In genomic region chr10:73956476-73957338, GRCh38 we compare ENCODE assay signal across 7 cellular contexts. TPM values are rescaled to one million over a fixed set of nuclear protein-coding genes. Genes with fewer than 3 reads are reported as not detected.
DNase-seq lines count a peak whose midpoint lies in the region; ATAC-seq and TF ChIP-seq lines count a peak whose summit lies in the region.

No MANE protein-coding gene starts in this region.

- no peaks in the 10 kb centered on the region for H4K20me1 ChIP-seq in PC-3 (ENCODE audit: low read length)

- in situ Hi-C loops in astrocyte of the spinal cord (cut with HindIII; ENCODE audit: low sequenced_read_pairs): no loop called here

- TF ChIP-seq CTCF in PC-3 (conservative IDR thresholded peaks at IDR 0.05; ENCODE audit: low read depth, low read length): no peak
- no peak for TF ChIP-seq CTCF in astrocyte of the spinal cord (IDR thresholded peaks at IDR 0.05; ENCODE audit: low read depth, low read length)
- TF ChIP-seq CTCF in lower lobe of right lung (IDR thresholded peaks at IDR 0.05): no peak

- H3K4me1 ChIP-seq in PC-3 (ENCODE audit: insufficient read depth, low read length) (peaks cover 11% of the 10 kb centered on the region), lower lobe of right lung (peaks cover 42% of the 10 kb centered on the region), aorta (ENCODE audit: control insufficient read depth in 1 of 2, insufficient read depth in 2 of 2, low read length in 2 of 2) (no peaks in the 10 kb centered on the region)

- H3K79me2 ChIP-seq in PC-3 (ENCODE audit: low read length): no peaks in the 10 kb centered on the region

- H3K9me3 ChIP-seq in PC-3 (ENCODE audit: low read length) (no peaks in the 10 kb centered on the region), lower lobe of right lung (no peaks in the 10 kb centered on the region), aorta (ENCODE audit: control insufficient read depth, low read length) (no peaks in the 10 kb centered on the region)

- intact Hi-C loops in PC-3 (cut with micrococcal nuclease) (loop anchor here (1.0 to 5.0 kb wide), 6 partner anchors 15 to 146 kb away; no protein-coding TSS in a partner anchor), lower lobe of right lung (cut with DNase I) (no loop called here), aorta (cut with DNase I) (no loop called here)

- H3K27ac ChIP-seq in PC-3 (ENCODE audit: low read length): no peak overlapping the region
- peak overlapping the region; percentile 80 for H3K27ac ChIP-seq in lower lobe of right lung
- H3K27ac ChIP-seq in aorta (ENCODE audit: low read depth in 1 of 2, low read length in 2 of 2): peak overlapping the region; percentile 19 to 55

- peak overlapping the region; percentile 2; the same call in 1 of the 2 replicates for H3K4me2 ChIP-seq in PC-3 (ENCODE audit: low read length)

- no peak overlapping the region for H3K9ac ChIP-seq in PC-3 (ENCODE audit: low read length)

- H2AFZ ChIP-seq in PC-3 (ENCODE audit: low read length): peak overlapping the region; percentile 27

- H3K36me3 ChIP-seq in PC-3 (ENCODE audit: low read depth, low read length): no peaks in the 10 kb centered on the region
- H3K36me3 ChIP-seq in lower lobe of right lung: no peaks in the 10 kb centered on the region
- H3K36me3 ChIP-seq in aorta (ENCODE audit: control insufficient read depth in 1 of 2, insufficient read depth in 2 of 2, low read length in 1 of 2): no peaks in the 10 kb centered on the region

- DNase-seq in PC-3: peak; percentile 67
- peak; percentile 29 for DNase-seq in astrocyte of the spinal cord (ENCODE audit: low read depth, low spot score)
- DNase-seq in lower lobe of right lung: no peak
- no peak for DNase-seq in aorta
- DNase-seq in DMS53 (lab: John Stamatoyannopoulos, UW): no peak

- no peaks in the 10 kb centered on the region for H3F3A ChIP-seq in PC-3 (ENCODE audit: low read length, unreplicated experiment)

- 19 to 25% methylated on average over 9 of the region's 9 CpGs for WGBS in aorta, 2 donors

- no peak overlapping the region for H3K4me3 ChIP-seq in PC-3 (ENCODE audit: low read length)
- no peak overlapping the region for H3K4me3 ChIP-seq in astrocyte of the spinal cord (ENCODE audit: low read depth, low read length)
- no peak overlapping the region for H3K4me3 ChIP-seq in lower lobe of right lung
- no peak overlapping the region for H3K4me3 ChIP-seq in aorta (ENCODE audit: low read length in 2 of 2)

- CTCF ChIA-PET in PC-3 (lab: Charles Lee): interaction anchor here (0.6 to 3.0 kb wide), 12 partner anchors 10 to 182 kb away, joined by 3 to 16 read pairs (median 8); no protein-coding TSS in a partner anchor

- POLR2A ChIA-PET in PC-3 (lab: Charles Lee; ENCODE audit: unreplicated experiment): interaction anchor here (0.5 to 0.6 kb wide), 3 partner anchors 12 to 180 kb away, joined by 3 to 5 read pairs (median 4); no protein-coding TSS in a partner anchor

- BruUV-seq in PC-3 (replicated peaks; lab: Mats Ljungman, UMichigan): no TSS peak

- ATAC-seq in GM18867 (IDR thresholded peaks at IDR 0.05; ENCODE audit: unreplicated experiment): peak; percentile 39
- ATAC-seq in HG02884 (IDR thresholded peaks at IDR 0.05; ENCODE audit: unreplicated experiment): peak; percentile 50
- peak; percentile 39 for ATAC-seq in PC-3
- ATAC-seq in lower lobe of right lung: peak; percentile 73 to 75
- peak; percentile 41 for ATAC-seq in aorta (ENCODE audit: low FRiP score)

- H3K9me2 ChIP-seq in PC-3 (replicated peaks; ENCODE audit: low read length): no peaks in the 10 kb centered on the region

- no peaks in the 10 kb centered on the region for H3K27me3 ChIP-seq in PC-3 (ENCODE audit: low read length)
- H3K27me3 ChIP-seq in lower lobe of right lung (ENCODE audit: low read depth): no peaks in the 10 kb centered on the region
- H3K27me3 ChIP-seq in aorta (ENCODE audit: control insufficient read depth in 1 of 2, insufficient read depth in 2 of 2, low read length in 1 of 2): no peaks in the 10 kb centered on the region

RNA-seq across cellular contexts. Expression of gene VCL, which starts 41.2 kb away (rescaled TPM):
- total RNA-seq in PC-3 (2014; rRNA removed) (382 and 445 TPM in 2 replicates), lower lobe of right lung (106 TPM), aorta (100 to 1,000 TPM; 312 to 499 TPM)
- 100 to 1,000 TPM in 1 of 2 donors, 10 to 100 TPM in 1; 31.6 to 147 TPM for polyA plus RNA-seq in aorta

RNA-seq across cellular contexts. Expression of gene PLAU, which starts 45.8 kb away (rescaled TPM):
- total RNA-seq in PC-3 (2014; rRNA removed) (1,570 and 1,582 TPM in 2 replicates), lower lobe of right lung (29.0 TPM), aorta (10 to 100 TPM; 33.6 to 35.4 TPM)
- polyA plus RNA-seq in aorta: 10 to 100 TPM in 1 of 2 donors, 1 to 10 TPM in 1; 9.6 to 13.6 TPM

Comparison
In these comparisons a context has a peak if more than half of its experiments do, and no peak if none do; other contexts are left out.
1. DNase-seq: peak in PC-3 (single experiment) and astrocyte of the spinal cord (single experiment); none in lower lobe of right lung (single experiment), aorta (0 of 2) and DMS53 (single experiment).
2. RNA of gene PLAU, which starts 45.8 kb away (total RNA-seq): 1,570 to 1,582 TPM in PC-3; 33.6 to 35.4 TPM in aorta and 29.0 TPM in lower lobe of right lung (single experiment); every median in the first group is over 10 times any median in the second.
3. Peak in every context shown above with its lines, with median percentiles within 50 percentile points of each other: ATAC-seq.